ENCODE assay signal across 1 cellular context in the genomic region with DNA sequence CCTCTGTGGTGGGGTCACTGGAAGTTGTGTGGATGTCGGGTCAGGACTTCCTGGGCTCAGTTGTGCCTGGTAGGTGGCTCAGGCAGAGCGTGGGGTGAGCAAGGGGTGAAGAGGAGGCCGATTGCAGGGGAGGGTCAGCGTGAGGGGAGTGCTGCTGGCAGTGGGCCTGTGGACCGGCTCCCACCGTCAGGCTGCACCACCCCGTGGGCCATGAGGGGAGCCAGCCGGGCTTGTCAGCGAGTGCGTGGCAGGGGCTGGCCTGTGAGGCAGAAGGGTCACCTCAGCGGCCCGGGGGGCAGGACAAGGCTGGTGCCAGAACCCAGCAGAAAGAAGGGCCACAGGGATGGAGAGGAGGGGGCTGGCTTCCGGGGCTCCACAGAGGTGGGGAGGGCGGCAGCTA.
TF ChIP-seq lines count a peak whose summit lies in the region.

No MANE protein-coding gene starts in this region.

TF ChIP-seq in K562, 482 proteins besides CTCF, POLR2A, EP300 and RAD21:
- TF ChIP-seq POLR2G (IDR thresholded peaks at IDR 0.05; ENCODE audit: low read depth, low read length), result peak; percentile 53
- no peak for TF ChIP-seq NEUROD1 (IDR thresholded peaks at IDR 0.05; ENCODE audit: borderline replicate concordance, low read depth, low read length, partially characterized antibody)
- 0 out of 2 replicates have a peak, but pooled peaks have one; percentile 34 for TF ChIP-seq RBFOX2 (IDR thresholded peaks at IDR 0.05; ENCODE audit: low read depth, low read length)
